15 cellular contexts compared by ENCODE assay signal in the genomic region with DNA sequence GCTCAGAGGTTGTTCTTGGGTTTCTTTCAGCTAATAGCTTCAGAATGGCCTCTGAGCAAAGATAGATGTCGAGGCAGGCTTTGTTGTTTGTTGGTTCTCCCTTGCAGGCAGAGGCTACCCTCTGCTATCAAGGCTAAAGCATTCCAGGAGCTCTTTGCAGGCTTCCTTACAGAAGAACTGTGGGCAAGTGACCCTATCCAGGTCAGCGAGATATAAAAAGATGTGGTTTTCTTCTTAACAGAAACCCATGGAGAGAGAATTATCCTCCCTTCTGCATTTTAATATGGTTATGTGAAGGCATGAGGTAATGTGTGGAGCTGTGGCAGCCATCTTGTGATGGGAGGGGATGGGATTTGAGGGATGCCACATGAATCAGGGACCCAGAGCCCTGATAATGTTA.
DNase-seq lines count a peak whose midpoint lies in the region; ATAC-seq, FAIRE-seq and TF ChIP-seq lines count a peak whose summit lies in the region.
"Had no signal": no experiment of that assay in that cellular context is flagged by ENCODE, and none has a peak within 500 bp of the region (broad histone marks: within the 10 kb centered on the region; RNA-seq: fewer than 3 reads in every experiment).

No MANE protein-coding gene starts in this region.

- no peaks in the 10 kb centered on the region for H3K9me3 ChIP-seq in astrocyte (ENCODE audit: insufficient read depth, low read depth, low read length)
- no peaks in the 10 kb centered on the region for H3K9me3 ChIP-seq in neutrophil
- no peaks in the 10 kb centered on the region for H3K9me3 ChIP-seq in effector memory CD4-positive, alpha-beta T cell (ENCODE audit: control insufficient read depth, low read length)

- H3K4me3 Mint-ChIP-seq in activated naive CD8-positive, alpha-beta T cell: peak overlapping the region; percentile 1
- H3K4me3 Mint-ChIP-seq in activated naive CD8-positive, alpha-beta T cell treated with anti-CD3 and anti-CD28 coated beads, Interleukin-2, amount 50 U/mL, for 24 hours: no peak overlapping the region
- H3K4me3 Mint-ChIP-seq in astrocyte (ENCODE audit: unreplicated experiment): no peak overlapping the region
- H3K4me3 Mint-ChIP-seq: GM23338 had no signal

- H3K4me2 ChIP-seq in astrocyte (ENCODE audit: low read length): no peak overlapping the region
- H3K4me2 ChIP-seq: BLaER1, GM23338 had no signal

- TF ChIP-seq CTCF in astrocyte (IDR thresholded peaks at IDR 0.05; ENCODE audit: insufficient read depth, low read depth, low read length): no peak
- no peak for TF ChIP-seq CTCF in neutrophil (IDR thresholded peaks at IDR 0.05)

- no peak for FAIRE-seq in astrocyte (lab: Jason Lieb, UNC)
- FAIRE-seq: GM12891 had no signal

- H3K4me3 ChIP-seq in astrocyte (ENCODE audit: insufficient read depth, low read depth, low read length): no peak overlapping the region
- H3K4me3 ChIP-seq in neutrophil (ENCODE audit: low read depth in 1 of 2, low read length in 1 of 2): no peak overlapping the region
- H3K4me3 ChIP-seq in effector memory CD4-positive, alpha-beta T cell (ENCODE audit: insufficient read depth, low read depth, low read length, poor library complexity, severe bottlenecking): no peak overlapping the region
- H3K4me3 ChIP-seq: BLaER1, GM23338 had no signal

- H3K4me1 Mint-ChIP-seq in activated naive CD8-positive, alpha-beta T cell (ENCODE audit: low read depth): peaks cover 68% of the 10 kb centered on the region
- H3K4me1 Mint-ChIP-seq in activated naive CD8-positive, alpha-beta T cell treated with anti-CD3 and anti-CD28 coated beads, Interleukin-2, amount 50 U/mL, for 24 hours: peaks cover 53% of the 10 kb centered on the region
- H3K4me1 Mint-ChIP-seq in astrocyte (ENCODE audit: low read depth, unreplicated experiment): peaks cover 33% of the 10 kb centered on the region

- H3K36me3 Mint-ChIP-seq in activated naive CD8-positive, alpha-beta T cell: peaks cover 36% of the 10 kb centered on the region
- peaks cover 39% of the 10 kb centered on the region for H3K36me3 Mint-ChIP-seq in activated naive CD8-positive, alpha-beta T cell treated with anti-CD3 and anti-CD28 coated beads, Interleukin-2, amount 50 U/mL, for 24 hours (ENCODE audit: low read depth)
- peaks cover 3% of the 10 kb centered on the region for H3K36me3 Mint-ChIP-seq in astrocyte (ENCODE audit: low read depth, unreplicated experiment)

- H3K27me3 Mint-ChIP-seq in activated naive CD8-positive, alpha-beta T cell: no peaks in the 10 kb centered on the region
- H3K27me3 Mint-ChIP-seq in activated naive CD8-positive, alpha-beta T cell treated with anti-CD3 and anti-CD28 coated beads, Interleukin-2, amount 50 U/mL, for 24 hours: no peaks in the 10 kb centered on the region
- H3K27me3 Mint-ChIP-seq in astrocyte (ENCODE audit: low read depth, unreplicated experiment): no peaks in the 10 kb centered on the region

- H3K79me2 ChIP-seq in astrocyte (ENCODE audit: insufficient read depth, low read length): peaks cover 27% of the 10 kb centered on the region

- H3K9me3 Mint-ChIP-seq in activated naive CD8-positive, alpha-beta T cell (ENCODE audit: low read depth): peaks cover 24% of the 10 kb centered on the region
- H3K9me3 Mint-ChIP-seq in activated naive CD8-positive, alpha-beta T cell treated with anti-CD3 and anti-CD28 coated beads, Interleukin-2, amount 50 U/mL, for 24 hours: peaks cover 19% of the 10 kb centered on the region
- H3K9me3 Mint-ChIP-seq in astrocyte (ENCODE audit: unreplicated experiment): no peaks in the 10 kb centered on the region

- H3K36me3 ChIP-seq in astrocyte (ENCODE audit: insufficient read depth, low read length) (peaks cover 4% of the 10 kb centered on the region), neutrophil (peaks cover 6% of the 10 kb centered on the region)
- H3K36me3 ChIP-seq in effector memory CD4-positive, alpha-beta T cell (ENCODE audit: control insufficient read depth, insufficient read depth, low read length): peaks cover under 1% of the 10 kb centered on the region

- no peak overlapping the region for H3K9ac ChIP-seq in astrocyte (ENCODE audit: low read length)
- H3K9ac ChIP-seq: BLaER1 had no signal

- H3K4me1 ChIP-seq in astrocyte (ENCODE audit: insufficient read depth, low read length): peaks cover 2% of the 10 kb centered on the region
- peaks cover 8 to 20% of the 10 kb centered on the region in 2 experiments for H3K4me1 ChIP-seq in neutrophil (ENCODE audit: control insufficient read depth in 1 of 2, insufficient read depth in 1 of 2, low read depth in 1 of 2, low read length in 1 of 2)
- peaks cover 3% of the 10 kb centered on the region for H3K4me1 ChIP-seq in effector memory CD4-positive, alpha-beta T cell (ENCODE audit: control insufficient read depth, insufficient read depth, low read length, poor library complexity, severe bottlenecking)
- H3K4me1 ChIP-seq: BLaER1 had no signal

- no peak for DNase-seq in activated naive CD8-positive, alpha-beta T cell treated with anti-CD3 and anti-CD28 coated beads, Interleukin-2, amount 50 U/mL, for 24 hours
- DNase-seq in astrocyte (ENCODE audit: low read depth) (peak; percentile 31), DMS 273 treated with DMSO at 0.1 percent for 48 hours (lab: John Stamatoyannopoulos, UW) (no peak), superior temporal gyrus (ENCODE audit: extremely low spot score) (no peak)
- DNase-seq in effector memory CD4-positive, alpha-beta T cell: no peak
- DNase-seq: 8988T, AML-193, Calu3, DMS79, H7 had no signal

- no peak overlapping the region for H3K27ac Mint-ChIP-seq in activated naive CD8-positive, alpha-beta T cell
- no peak overlapping the region for H3K27ac Mint-ChIP-seq in activated naive CD8-positive, alpha-beta T cell treated with anti-CD3 and anti-CD28 coated beads, Interleukin-2, amount 50 U/mL, for 24 hours
- peak overlapping the region; percentile 82 for H3K27ac Mint-ChIP-seq in astrocyte (ENCODE audit: unreplicated experiment)
- H3K27ac Mint-ChIP-seq: GM23338 had no signal

- no peak overlapping the region for H2AFZ ChIP-seq in astrocyte (ENCODE audit: low read depth, low read length)
- H2AFZ ChIP-seq: GM23338 had no signal

- peaks cover 43% of the 10 kb centered on the region for H4K20me1 ChIP-seq in astrocyte (ENCODE audit: insufficient read depth, low read length)

- no peak for ATAC-seq in activated naive CD8-positive, alpha-beta T cell treated with anti-CD3 and anti-CD28 coated beads, Interleukin-2, amount 50 U/mL, for 24 hours
- ATAC-seq: GM23338 had no signal

- H3K27me3 ChIP-seq in astrocyte (ENCODE audit: insufficient read depth, low read length) (no peaks in the 10 kb centered on the region), neutrophil (no peaks in the 10 kb centered on the region)
- no peaks in the 10 kb centered on the region for H3K27me3 ChIP-seq in effector memory CD4-positive, alpha-beta T cell (replicated peaks; ENCODE audit: control insufficient read depth, insufficient read depth, low read length, poor library complexity, severe bottlenecking)
- H3K27me3 ChIP-seq: BLaER1 had no signal

- H3K27ac ChIP-seq in astrocyte (ENCODE audit: low read depth, low read length) (no peak overlapping the region), neutrophil (peak overlapping the region; percentile 47)
- no peak overlapping the region for H3K27ac ChIP-seq in effector memory CD4-positive, alpha-beta T cell (ENCODE audit: insufficient read depth, low read length, poor library complexity, severe bottlenecking)
- H3K27ac ChIP-seq: BLaER1 had no signal
